In the genomic region with DNA sequence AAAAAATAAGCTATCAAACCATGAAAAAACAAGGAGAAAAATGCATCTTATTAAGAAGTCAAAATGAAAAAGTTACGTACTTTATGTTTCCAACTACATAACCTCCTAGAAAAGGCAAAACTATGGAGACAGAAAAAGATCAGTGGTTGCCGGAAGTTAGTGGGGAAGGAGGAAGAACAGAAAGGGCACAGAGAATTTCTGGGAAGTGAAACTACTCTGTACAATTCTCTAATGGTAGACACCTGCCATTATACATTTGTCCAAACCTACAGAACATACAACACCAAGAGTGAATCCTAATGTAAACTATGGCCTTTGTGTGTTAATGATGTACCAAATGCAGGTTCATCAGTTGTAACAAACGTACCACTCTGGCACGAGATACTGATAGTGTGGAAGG, we compare ENCODE assay signal across 18 cellular contexts.
"Had no signal": no experiment of that assay in that cellular context is flagged by ENCODE, and none has a peak within 500 bp of the region (broad histone marks: within the 10 kb centered on the region; RNA-seq: fewer than 3 reads in every experiment).

No MANE protein-coding gene starts in this region.

- H3K4me3 ChIP-seq: heart left ventricle, skin epidermis, transverse colon had no signal

- H3K27ac Mint-ChIP-seq: activated naive CD8-positive, alpha-beta T cell treated with anti-CD3 and anti-CD28 coated beads, Interleukin-2, amount 50 U/mL, for 24 hours; activated T-helper 17 cell treated with anti-CD3 and anti-CD28 coated beads, Interleukin-2, amount 50 U/mL, for 72 hours; progenitor cell of endocrine pancreas had no signal

- H3K27ac ChIP-seq: foreskin keratinocyte, skin epidermis, transverse colon had no signal

- H3K9me3 ChIP-seq: heart left ventricle, transverse colon had no signal

- DNase-seq: activated CD4-positive, CD25-positive, alpha-beta regulatory T cell treated with anti-CD3 and anti-CD28 coated beads, Interleukin-2, amount 50 U/mL, for 72 hours; activated naive CD4-positive, alpha-beta T cell treated with Interleukin-2 at 50 U/mL for 16 hours; activated naive CD8-positive, alpha-beta T cell treated with anti-CD3 and anti-CD28 coated beads, Interleukin-2, amount 50 U/mL, for 24 hours; aorta; cortex of kidney; effector memory CD4-positive, alpha-beta T cell; foreskin keratinocyte; heart left ventricle; immature natural killer cell; right cardiac atrium; stimulated activated CD4-positive, alpha-beta T cell treated with anti-CD3 and anti-CD28 coated beads, Interleukin-15, amount 100 ng/mL, for 24 hours; stimulated activated CD4-positive, alpha-beta T cell treated with anti-CD3 and anti-CD28 coated beads, Interleukin-4, amount 100 ng/mL, for 1 hour; stimulated activated naive CD8-positive, alpha-beta T cell treated with anti-CD3 and anti-CD28 coated beads, Interleukin-15, Interleukin-2, amounts not matched to agents 100 U/mL and 50 U/mL, for 24 hours; T-helper 2 cell; transverse colon had no signal

- H3K4me3 Mint-ChIP-seq: activated naive CD8-positive, alpha-beta T cell treated with anti-CD3 and anti-CD28 coated beads, Interleukin-2, amount 50 U/mL, for 24 hours; activated T-helper 17 cell treated with anti-CD3 and anti-CD28 coated beads, Interleukin-2, amount 50 U/mL, for 72 hours; immature natural killer cell had no signal

- ATAC-seq: activated naive CD8-positive, alpha-beta T cell treated with anti-CD3 and anti-CD28 coated beads, Interleukin-2, amount 50 U/mL, for 24 hours; activated T-helper 17 cell treated with anti-CD3 and anti-CD28 coated beads, Interleukin-2, amount 50 U/mL, for 72 hours; foreskin keratinocyte; heart left ventricle; right cardiac atrium; stimulated activated naive CD8-positive, alpha-beta T cell treated with anti-CD3 and anti-CD28 coated beads, Interleukin-15, Interleukin-2, amounts not matched to agents 100 U/mL and 50 U/mL, for 24 hours had no signal

- H3K9me3 Mint-ChIP-seq: activated naive CD8-positive, alpha-beta T cell treated with anti-CD3 and anti-CD28 coated beads, Interleukin-2, amount 50 U/mL, for 24 hours; activated T-helper 17 cell treated with anti-CD3 and anti-CD28 coated beads, Interleukin-2, amount 50 U/mL, for 72 hours; immature natural killer cell had no signal

- H3K27me3 Mint-ChIP-seq: activated naive CD8-positive, alpha-beta T cell treated with anti-CD3 and anti-CD28 coated beads, Interleukin-2, amount 50 U/mL, for 24 hours; activated T-helper 17 cell treated with anti-CD3 and anti-CD28 coated beads, Interleukin-2, amount 50 U/mL, for 72 hours; progenitor cell of endocrine pancreas had no signal

- H3K4me1 ChIP-seq: foreskin keratinocyte, heart left ventricle, transverse colon had no signal

- H3K27me3 ChIP-seq: foreskin keratinocyte, heart left ventricle, transverse colon had no signal
